In the genomic region with DNA sequence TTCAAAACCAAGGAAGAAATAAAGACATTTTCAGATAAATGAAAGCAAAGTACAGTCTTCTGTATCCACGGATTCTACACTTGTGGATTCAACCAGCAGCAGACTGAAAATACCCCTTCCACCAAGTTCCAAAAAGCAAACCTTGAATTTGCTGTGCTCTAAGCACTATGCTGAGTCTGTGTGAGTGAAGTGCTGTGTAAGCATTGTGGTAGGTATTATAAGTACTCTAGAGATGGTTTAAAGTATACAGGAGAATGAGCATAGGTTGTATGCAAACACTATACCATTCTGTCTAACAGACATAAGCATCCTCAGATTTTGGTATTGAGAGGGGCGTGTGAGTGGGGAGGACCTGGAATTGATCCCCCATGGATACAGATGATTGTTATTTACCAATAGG, we compare ENCODE assay signal across 26 cellular contexts. TPM values are rescaled to one million over a fixed set of nuclear protein-coding genes. Genes with fewer than 3 reads are reported as not detected.
"Had no signal": no experiment of that assay in that cellular context is flagged by ENCODE, and none has a peak within 500 bp of the region (broad histone marks: within the 10 kb centered on the region; RNA-seq: fewer than 3 reads in every experiment).

No MANE protein-coding gene starts in this region.

- H3K4me3 ChIP-seq: cardiac muscle cell, esophagus squamous epithelium, lung, stomach had no signal

- H3K27ac ChIP-seq: cardiac muscle cell had no signal

- ATAC-seq: activated naive CD4-positive, alpha-beta T cell treated with anti-CD3 and anti-CD28 coated beads, Interleukin-2, amount 50 U/mL, for 72 hours; stimulated activated effector memory CD8-positive, alpha-beta T cell treated with anti-CD3 and anti-CD28 coated beads, Interleukin-12 subunit alpha, Interleukin-12 subunit beta, amount 100 ng/mL, for 72 hours had no signal

- DNase-seq: activated CD4-positive, alpha-beta memory T cell treated with anti-CD3 and anti-CD28 coated beads, Interleukin-2, amount 10 ng/mL, durations not matched to agents 7 days and 5 days; activated CD4-positive, alpha-beta T cell treated with anti-CD3 and anti-CD28 coated beads for 48 hours; activated CD4-positive, CD25-positive, alpha-beta regulatory T cell; activated CD8-positive, alpha-beta memory T cell treated with anti-CD3 and anti-CD28 coated beads, Interleukin-2, amount 50 U/mL, for 4 hours; activated effector memory CD4-positive, alpha-beta T cell treated with anti-CD3 and anti-CD28 coated beads, Interleukin-2, amount 50 U/mL, for 16 hours; activated T-cell treated with anti-CD3 and anti-CD28 coated beads, Interleukin-2, amount 50 U/mL, for 48 hours; amniotic stem cell; dermis blood vessel endothelial cell; effector memory CD4-positive, alpha-beta T cell; esophagus squamous epithelium; midbrain; nephron progenitor cell; nucleus accumbens; posterior cingulate gyrus; small intestine; stimulated activated CD4-positive, alpha-beta T cell treated with anti-CD3 and anti-CD28 coated beads, Interleukin-4, amount 100 ng/mL, for 24 hours; stomach; T-helper 1 cell; T1000 had no signal

- H3K27me3 ChIP-seq: cardiac muscle cell, esophagus squamous epithelium, stomach had no signal

- H3K9me3 ChIP-seq: esophagus squamous epithelium, stomach had no signal

RNA-seq across cellular contexts. Expression of a gene that starts 14.0 kb away (rescaled TPM):
- total RNA-seq: endothelial cell of umbilical vein had no signal
- polyA plus RNA-seq: endothelial cell of umbilical vein had no signal

RNA-seq across cellular contexts. Expression of a gene that starts 46.1 kb away (rescaled TPM):
- total RNA-seq: activated CD4-positive, alpha-beta memory T cell treated with anti-CD3 and anti-CD28 coated beads, Interleukin-2, amount 10 ng/mL, durations not matched to agents 7 days and 5 days; activated naive CD4-positive, alpha-beta T cell treated with anti-CD3 and anti-CD28 coated beads, Interleukin-2, amount 50 U/mL, for 72 hours; chondrocyte; dermis blood vessel endothelial cell; endothelial cell of umbilical vein; esophagus squamous epithelium; glomerular endothelial cell; lung had no signal
- polyA plus RNA-seq: endothelial cell of umbilical vein had no signal
